15 cellular contexts compared by ENCODE assay signal in genomic region chr3:78139166-78139565, GRCh38.
DNase-seq lines count a peak whose midpoint lies in the region; ATAC-seq and TF ChIP-seq lines count a peak whose summit lies in the region.
"Had no signal": no experiment of that assay in that cellular context is flagged by ENCODE, and none has a peak within 500 bp of the region (broad histone marks: within the 10 kb centered on the region; RNA-seq: fewer than 3 reads in every experiment).

No MANE protein-coding gene starts in this region.

- H2AFZ ChIP-seq in fibroblast of lung (ENCODE audit: low read length): no peak overlapping the region

- ATAC-seq in GM21381 (IDR thresholded peaks at IDR 0.05; ENCODE audit: unreplicated experiment) (no peak), HG02885 (IDR thresholded peaks at IDR 0.05; ENCODE audit: poor library complexity, unreplicated experiment) (no peak), HG03039 (IDR thresholded peaks at IDR 0.05; ENCODE audit: unreplicated experiment) (no peak)

- DNase-seq in Caki2 (ENCODE audit: low read depth) (peak; percentile 30), RPMI7951 (ENCODE audit: low read depth) (peak; percentile 35), fibroblast of lung (ENCODE audit: low read depth in 2 of 2) (peak; percentile 59 to 86), renal cortical epithelial cell (ENCODE audit: low read depth) (peak; percentile 46), mesendoderm (no peak)
- DNase-seq: aorta, DMS79, naive B cell, NCI-H187, NCI-H510A treated with DMSO at 0.1 percent for 48 hours had no signal

- H3K4me3 ChIP-seq in fibroblast of lung (replicated peaks in 1 of 4; ENCODE audit: control extremely low read depth in 1 of 4, insufficient read depth in 1 of 4, low read depth in 3 of 4, low read length in 4 of 4) (no peak overlapping the region), mesendoderm (ENCODE audit: low read length) (no peak overlapping the region)
- H3K4me3 ChIP-seq: BLaER1 treated with 17β-estradiol and CSF1 and Interleukin-3, amounts not matched to agents 10 nM and 100 nM had no signal

- H3K4me2 ChIP-seq in fibroblast of lung (ENCODE audit: extremely low read depth, insufficient read depth, low read length) (no peak overlapping the region), mesendoderm (ENCODE audit: low read length) (no peak overlapping the region)
- H3K4me2 ChIP-seq: BLaER1 treated with 17β-estradiol and CSF1 and Interleukin-3, amounts not matched to agents 10 nM and 100 nM had no signal

- no peak for TF ChIP-seq CTCF in fibroblast of lung (conservative IDR thresholded peaks at IDR 0.05 in 1 of 2, IDR thresholded peaks at IDR 0.05 in 1 of 2; ENCODE audit: low read depth in 1 of 2, low read length in 2 of 2)

- no peaks in the 10 kb centered on the region for H3K79me2 ChIP-seq in fibroblast of lung (ENCODE audit: control insufficient read depth, insufficient read depth, low read length)
- H3K79me2 ChIP-seq in mesendoderm (ENCODE audit: control insufficient read depth, insufficient read depth, low read length): no peaks in the 10 kb centered on the region

- H2BK15ac ChIP-seq in mesendoderm (replicated peaks; ENCODE audit: low read depth): no peak overlapping the region

- no peaks in the 10 kb centered on the region for H3K79me1 ChIP-seq in mesendoderm (ENCODE audit: low read length)

- no peak overlapping the region for H2BK5ac ChIP-seq in mesendoderm (ENCODE audit: low read length)

- H3K9ac ChIP-seq in fibroblast of lung (ENCODE audit: insufficient read depth, low read length) (no peak overlapping the region), mesendoderm (ENCODE audit: low read length) (no peak overlapping the region)
- H3K9ac ChIP-seq: BLaER1 treated with 17β-estradiol and CSF1 and Interleukin-3, amounts not matched to agents 10 nM and 100 nM had no signal

- WGBS in mesendoderm (ENCODE audit: extremely low coverage, insufficient coverage, low lambda C conversion rate): no CpG with 5 or more reads among the region's 3 CpGs

- H3K4me1 ChIP-seq in fibroblast of lung (ENCODE audit: control insufficient read depth, extremely low read depth, insufficient read depth, low read length) (no peaks in the 10 kb centered on the region), mesendoderm (ENCODE audit: control insufficient read depth, low read depth, low read length) (no peaks in the 10 kb centered on the region)
- H3K4me1 ChIP-seq: BLaER1 treated with 17β-estradiol and CSF1 and Interleukin-3, amounts not matched to agents 10 nM and 100 nM had no signal

- H3K4ac ChIP-seq in mesendoderm (ENCODE audit: low read depth, low read length): no peak overlapping the region

- no peak overlapping the region for H3K56ac ChIP-seq in mesendoderm (ENCODE audit: low read length)

- in situ Hi-C loops in Caki2 (cut with HindIII; ENCODE audit: low pct_unique_long_range_greater_than_20kb, low sequenced_read_pairs): no loop called here

- no peaks in the 10 kb centered on the region for H4K20me1 ChIP-seq in fibroblast of lung (ENCODE audit: control insufficient read depth, extremely low read depth, insufficient read depth, low read length)
- H4K20me1 ChIP-seq: BLaER1 treated with 17β-estradiol and CSF1 and Interleukin-3, amounts not matched to agents 10 nM and 100 nM had no signal

- no peak overlapping the region for H2BK120ac ChIP-seq in mesendoderm (ENCODE audit: low read depth, low read length)

- H3K18ac ChIP-seq in mesendoderm (ENCODE audit: low read length): no peak overlapping the region

- no peak overlapping the region for H3K23ac ChIP-seq in mesendoderm (ENCODE audit: low read length)

- H2AK5ac ChIP-seq in mesendoderm (ENCODE audit: low read length): no peak overlapping the region

- H4K5ac ChIP-seq in mesendoderm (ENCODE audit: low read length): no peak overlapping the region

- no peaks in the 10 kb centered on the region for H3K27me3 ChIP-seq in fibroblast of lung (ENCODE audit: control insufficient read depth, insufficient read depth, low read length)
- no peaks in the 10 kb centered on the region for H3K27me3 ChIP-seq in mesendoderm (ENCODE audit: insufficient read depth, low read length, poor library complexity)
- H3K27me3 ChIP-seq: BLaER1 treated with 17β-estradiol and CSF1 and Interleukin-3, amounts not matched to agents 10 nM and 100 nM had no signal

- no peaks in the 10 kb centered on the region for H3K36me3 ChIP-seq in fibroblast of lung (ENCODE audit: control insufficient read depth, insufficient read depth, low read length)
- no peaks in the 10 kb centered on the region for H3K36me3 ChIP-seq in mesendoderm (ENCODE audit: control insufficient read depth, insufficient read depth, low read length)
- H3K36me3 ChIP-seq: BLaER1 treated with 17β-estradiol and CSF1 and Interleukin-3, amounts not matched to agents 10 nM and 100 nM had no signal

- no peak overlapping the region for H3K27ac ChIP-seq in fibroblast of lung (ENCODE audit: insufficient read depth, low read length)
- H3K27ac ChIP-seq in mesendoderm (ENCODE audit: low read depth, low read length): no peak overlapping the region
- H3K27ac ChIP-seq: BLaER1 treated with 17β-estradiol and CSF1 and Interleukin-3, amounts not matched to agents 10 nM and 100 nM; VCaP had no signal

- no peaks in the 10 kb centered on the region for H3K9me3 ChIP-seq in fibroblast of lung (ENCODE audit: control insufficient read depth, insufficient read depth, low read depth, low read length)

- no peak overlapping the region for H4K8ac ChIP-seq in mesendoderm (ENCODE audit: low read depth, low read length)
